Comparison of ENCODE assay signal across 30 cellular contexts in the genomic region with DNA sequence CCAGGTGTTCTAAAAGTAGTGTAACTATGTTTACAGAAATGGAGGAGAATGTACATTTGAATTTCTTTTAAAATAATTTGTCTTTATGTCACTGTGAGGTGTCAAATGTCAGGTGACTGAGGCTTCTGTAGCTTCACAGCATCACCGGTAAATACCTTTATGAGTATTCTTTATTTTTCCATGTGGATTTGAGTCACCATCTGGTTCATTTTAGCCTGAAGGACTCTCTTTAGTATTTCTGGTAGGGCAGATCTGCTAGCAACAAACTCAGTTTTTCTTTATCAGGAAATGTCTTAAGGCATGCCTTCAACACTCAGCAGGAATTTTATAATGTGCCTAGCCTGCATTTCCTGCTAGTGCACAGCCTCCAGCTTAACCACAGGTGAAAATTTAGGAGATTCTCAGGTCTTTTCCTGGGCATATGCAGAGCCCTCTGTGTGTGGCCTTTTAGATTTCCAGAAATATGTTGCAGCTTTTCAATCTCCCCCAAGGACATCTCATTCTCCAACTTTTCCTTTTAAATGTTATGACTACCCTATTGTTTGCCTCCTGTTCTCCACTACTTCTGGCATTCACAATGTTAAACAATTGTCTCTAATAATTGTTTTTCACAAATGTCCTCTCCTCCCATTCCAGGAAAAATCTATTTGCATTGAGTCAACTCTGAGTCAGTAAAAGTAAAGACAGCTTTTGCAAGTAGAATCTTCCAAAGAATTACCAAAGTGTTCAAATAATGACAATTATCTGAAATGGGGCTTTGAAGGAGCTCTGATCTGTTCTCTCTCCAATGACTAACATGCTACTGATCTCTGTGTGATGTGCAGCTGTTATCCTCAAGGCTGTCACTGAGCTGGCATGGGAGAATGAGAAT.
DNase-seq lines count a peak whose midpoint lies in the region; ATAC-seq and TF ChIP-seq lines count a peak whose summit lies in the region.
"Had no signal": no experiment of that assay in that cellular context is flagged by ENCODE, and none has a peak within 500 bp of the region (broad histone marks: within the 10 kb centered on the region; RNA-seq: fewer than 3 reads in every experiment).

No MANE protein-coding gene starts in this region.

- no peak for TF ChIP-seq CTCF in RWPE2 (IDR thresholded peaks at IDR 0.05; ENCODE audit: poor library complexity, severe bottlenecking)
- no peak for TF ChIP-seq CTCF in epithelial cell of esophagus (IDR thresholded peaks at IDR 0.05; ENCODE audit: insufficient read depth, low read depth, low read length, missing control alignments)

- peaks cover 17% of the 10 kb centered on the region for H3K4me1 ChIP-seq in RWPE2 (ENCODE audit: insufficient read depth, poor library complexity, severe bottlenecking)
- H3K4me1 ChIP-seq: gastroesophageal sphincter, neural progenitor cell, pancreas, uterus had no signal

- DNase-seq in COLO829 (ENCODE audit: low spot score) (peak; percentile 3), RWPE2 (ENCODE audit: low spot score) (no peak), epithelial cell of esophagus (ENCODE audit: low read depth) (peak; percentile 76), myocyte (ENCODE audit: low read depth) (peak; percentile 35), kidney tubule cell (ENCODE audit: low spot score) (no peak), HK-2 (ENCODE audit: unreplicated experiment) (no peak)
- no peak for DNase-seq in stimulated activated CD4-positive, alpha-beta T cell treated with anti-CD3 and anti-CD28 coated beads, Interleukin-15, amount 100 ng/mL, for 24 hours
- DNase-seq: activated CD4-positive, alpha-beta T cell treated with anti-CD3 and anti-CD28 coated beads for 1 hour; activated CD8-positive, alpha-beta memory T cell treated with anti-CD3 and anti-CD28 coated beads for 24 hours; activated effector memory CD4-positive, alpha-beta T cell treated with Interleukin-2 at 50 U/mL for 16 hours; activated naive CD8-positive, alpha-beta T cell treated with anti-CD3 and anti-CD28 coated beads, Interleukin-2, amount 10 ng/mL, durations not matched to agents 7 days and 5 days; AML-193; CD4-positive, alpha-beta T cell; GOT3; immature natural killer cell; KBM-7; MM.1S; NCI-H1417; NCI-H2081 treated with DMSO at 0.1 percent for 48 hours; NCI-H345; NCI-H69; pancreas; Right ventricle myocardium superior; stimulated activated CD4-positive, alpha-beta T cell treated with anti-CD3 and anti-CD28 coated beads, Interleukin-2, amount 100 ng/mL, for 24 hours; stimulated activated naive CD8-positive, alpha-beta T cell treated with anti-CD3 and anti-CD28 coated beads, Interleukin-15, Interleukin-2, amounts not matched to agents 100 U/mL and 50 U/mL, for 24 hours; T-helper 2 cell; uterus had no signal

- ATAC-seq in RWPE2 (ENCODE audit: low read depth) (peak; percentile 91), GM18519 (IDR thresholded peaks at IDR 0.05; ENCODE audit: low FRiP score, unreplicated experiment) (no peak)
- ATAC-seq: gastroesophageal sphincter; pancreas; stimulated activated naive CD8-positive, alpha-beta T cell treated with anti-CD3 and anti-CD28 coated beads, Interleukin-15, Interleukin-2, amounts not matched to agents 100 U/mL and 50 U/mL, for 24 hours had no signal

- no peak overlapping the region for H3K4me3 ChIP-seq in RWPE2 (ENCODE audit: severe bottlenecking)
- no peak overlapping the region for H3K4me3 ChIP-seq in epithelial cell of esophagus (ENCODE audit: low read length)
- H3K4me3 ChIP-seq: gastroesophageal sphincter, neural progenitor cell, pancreas, uterus had no signal

- peaks cover 2% of the 10 kb centered on the region for H3K9me3 ChIP-seq in RWPE2 (ENCODE audit: severe bottlenecking)
- H3K9me3 ChIP-seq: gastroesophageal sphincter, pancreas, uterus had no signal

- H3K27me3 ChIP-seq in RWPE2 (ENCODE audit: insufficient read depth, poor library complexity, severe bottlenecking), result no peaks in the 10 kb centered on the region
- H3K27me3 ChIP-seq: gastroesophageal sphincter, pancreas, uterus had no signal

- peak overlapping the region; percentile 73 for H3K27ac ChIP-seq in RWPE2 (ENCODE audit: poor library complexity, severe bottlenecking)
- H3K27ac ChIP-seq: gastroesophageal sphincter, neural progenitor cell, pancreas, uterus had no signal

- no peaks in the 10 kb centered on the region for H3K36me3 ChIP-seq in RWPE2 (ENCODE audit: low read depth)
- H3K36me3 ChIP-seq: gastroesophageal sphincter, neural progenitor cell, pancreas, uterus had no signal

Comparison
In these comparisons a context has a peak if more than half of its experiments do, and no peak if none do; other contexts are left out.
1. DNase-seq: peak in COLO829 (single experiment), epithelial cell of esophagus (single experiment) and myocyte (single experiment); none in RWPE2 (single experiment), kidney tubule cell (single experiment), stimulated activated CD4-positive, alpha-beta T cell treated with anti-CD3 and anti-CD28 coated beads, Interleukin-15, amount 100 ng/mL, for 24 hours (single experiment) and HK-2 (single experiment).